21 cellular contexts compared by ENCODE assay signal in the genomic region with DNA sequence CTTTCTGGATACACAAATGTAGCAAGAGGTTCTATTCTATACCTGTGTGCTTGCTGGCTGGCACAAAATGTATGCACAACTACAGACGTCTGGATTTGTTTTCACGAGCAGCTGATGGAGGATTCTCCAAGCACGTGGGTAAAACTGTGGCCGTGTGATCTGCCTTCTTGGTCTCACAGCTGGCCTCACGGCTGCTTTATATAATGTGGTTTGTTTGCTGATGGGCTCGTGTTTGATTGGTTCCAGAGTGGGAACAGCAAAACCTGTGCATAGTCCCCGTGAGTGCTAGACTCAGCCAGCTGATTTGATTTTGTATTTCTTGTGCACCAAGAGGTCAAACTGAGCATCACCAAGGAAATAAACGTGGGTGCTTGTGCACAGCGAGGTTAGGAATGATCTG.
DNase-seq lines count a peak whose midpoint lies in the region; ATAC-seq and TF ChIP-seq lines count a peak whose summit lies in the region.
"Had no signal": no experiment of that assay in that cellular context is flagged by ENCODE, and none has a peak within 500 bp of the region (broad histone marks: within the 10 kb centered on the region; RNA-seq: fewer than 3 reads in every experiment).

No MANE protein-coding gene starts in this region.

- H2AFZ ChIP-seq in hepatocyte, result no peak overlapping the region

- H3K4me3 ChIP-seq in cardiac muscle cell, result no peak overlapping the region
- H3K4me3 ChIP-seq in hepatocyte, result no peak overlapping the region
- H3K4me3 ChIP-seq: body of pancreas, GM23248, tibial artery had no signal

- H3K27me3 ChIP-seq in cardiac muscle cell (no peaks in the 10 kb centered on the region), hepatocyte (no peaks in the 10 kb centered on the region)
- H3K27me3 ChIP-seq: body of pancreas, tibial artery had no signal

- H3K4me1 ChIP-seq in cardiac muscle cell (ENCODE audit: low read depth) (peaks cover 9% of the 10 kb centered on the region), hepatocyte (ENCODE audit: insufficient read depth) (peaks cover 5% of the 10 kb centered on the region)
- H3K4me1 ChIP-seq: body of pancreas had no signal

- H3K9me3 ChIP-seq in cardiac muscle cell (ENCODE audit: low read depth) (no peaks in the 10 kb centered on the region), hepatocyte (ENCODE audit: low read depth) (no peaks in the 10 kb centered on the region)
- H3K9me3 ChIP-seq: body of pancreas, tibial artery had no signal

- H3K27ac ChIP-seq in cardiac muscle cell, result peak overlapping the region; percentile 81
- H3K27ac ChIP-seq in hepatocyte, result no peak overlapping the region
- H3K27ac ChIP-seq: body of pancreas, GM23248, tibial artery had no signal

- no peaks in the 10 kb centered on the region for H3K79me2 ChIP-seq in hepatocyte

- H4K20me1 ChIP-seq in hepatocyte (ENCODE audit: insufficient read depth, poor library complexity, severe bottlenecking), result no peaks in the 10 kb centered on the region

- TF ChIP-seq CTCF in cardiac muscle cell (IDR thresholded peaks at IDR 0.05; ENCODE audit: low read depth, low read length), result no peak
- TF ChIP-seq CTCF in hepatocyte (IDR thresholded peaks at IDR 0.05; ENCODE audit: poor library complexity), result no peak

- H3K36me3 ChIP-seq in cardiac muscle cell (no peaks in the 10 kb centered on the region), hepatocyte (replicated peaks; ENCODE audit: insufficient read depth, low read depth) (no peaks in the 10 kb centered on the region)
- H3K36me3 ChIP-seq: tibial artery had no signal

- intact Hi-C loops in Right ventricle myocardium inferior (cut with DNase I), result loop anchor here (10.0 kb wide), 2 partner anchors 1216 to 1446 kb away; no protein-coding TSS in a partner anchor

- peak overlapping the region; percentile 4 for H3K4me2 ChIP-seq in hepatocyte

- no peaks in the 10 kb centered on the region for H3K9me2 ChIP-seq in hepatocyte (replicated peaks; ENCODE audit: insufficient read depth)

- 35% methylated on average over 9 of the region's 9 CpGs for WGBS in hepatocyte (ENCODE audit: low lambda C conversion rate, missing lambda C conversion rate)

- ATAC-seq in Right ventricle myocardium inferior (no peak), GM19324 (IDR thresholded peaks at IDR 0.05; ENCODE audit: low FRiP score, unreplicated experiment) (no peak)
- ATAC-seq: body of pancreas; natural killer cell treated with Interleukin-12 subunit alpha and Interleukin-12 subunit beta and Interleukin-15 and Interleukin-18, amount 100 ng/mL, for 72 hours had no signal

- DNase-seq in cardiac muscle cell (ENCODE audit: low read depth in 1 of 2, low spot score in 1 of 2), result no peak
- DNase-seq in Right ventricle myocardium inferior (ENCODE audit: missing footprints), result no peak
- DNase-seq in NCI-H2107 (lab: John Stamatoyannopoulos, UW), result peak; percentile 9
- DNase-seq in hepatocyte (ENCODE audit: low spot score), result no peak
- DNase-seq in GM03348 (ENCODE audit: low spot score), result no peak
- no peak for DNase-seq in NCI-H2081 treated with DMSO at 0.1 percent for 48 hours (lab: John Stamatoyannopoulos, UW)
- DNase-seq: activated CD8-positive, alpha-beta memory T cell treated with anti-CD3 and anti-CD28 coated beads, Interleukin-2, amount 50 U/mL, for 48 hours; activated naive CD8-positive, alpha-beta T cell treated with anti-CD3 and anti-CD28 coated beads, Interleukin-2, amount 10 ng/mL, durations not matched to agents 7 days and 5 days; body of pancreas; Calu3; cortex of kidney; GF-D8; GM23248; MM.1S; NCI-H1930; NCI-H774; stimulated activated CD4-positive, alpha-beta T cell treated with anti-CD3 and anti-CD28 coated beads, Interleukin-1b, Interleukin-23, amount 100 ng/mL, for 48 hours; stimulated activated naive CD4-positive, alpha-beta T cell; tibial artery had no signal
